In the genomic region with DNA sequence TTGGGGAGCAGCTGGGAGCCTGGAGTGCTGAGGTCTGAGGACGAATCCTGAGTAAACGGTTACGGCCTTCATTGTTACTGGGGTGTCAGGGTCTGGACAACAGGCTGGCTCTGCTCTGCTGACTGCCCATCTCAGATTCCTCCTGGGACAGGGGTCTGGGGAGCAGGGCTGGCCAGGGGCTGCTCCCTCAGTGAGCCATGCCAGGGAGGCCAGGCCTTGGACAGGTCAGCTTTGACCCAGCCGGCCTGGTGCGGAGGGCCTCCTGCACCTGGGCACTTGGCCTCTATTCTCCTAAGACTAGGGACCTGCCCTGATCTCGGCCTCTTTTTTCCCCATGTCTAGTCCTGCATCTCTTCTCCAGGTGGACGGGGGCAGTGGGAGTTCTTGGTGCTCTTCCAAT, we compare ENCODE assay signal across 2 cellular contexts.
A peak's percentile ranks its signal among the peaks of the same experiment; 100 is the strongest.
TF ChIP-seq lines count a peak whose summit lies in the region.

No MANE protein-coding gene starts in this region.

TF ChIP-seq in HepG2, 621 proteins besides CTCF, POLR2A, EP300 and RAD21:
- TF ChIP-seq, protein P1, sequence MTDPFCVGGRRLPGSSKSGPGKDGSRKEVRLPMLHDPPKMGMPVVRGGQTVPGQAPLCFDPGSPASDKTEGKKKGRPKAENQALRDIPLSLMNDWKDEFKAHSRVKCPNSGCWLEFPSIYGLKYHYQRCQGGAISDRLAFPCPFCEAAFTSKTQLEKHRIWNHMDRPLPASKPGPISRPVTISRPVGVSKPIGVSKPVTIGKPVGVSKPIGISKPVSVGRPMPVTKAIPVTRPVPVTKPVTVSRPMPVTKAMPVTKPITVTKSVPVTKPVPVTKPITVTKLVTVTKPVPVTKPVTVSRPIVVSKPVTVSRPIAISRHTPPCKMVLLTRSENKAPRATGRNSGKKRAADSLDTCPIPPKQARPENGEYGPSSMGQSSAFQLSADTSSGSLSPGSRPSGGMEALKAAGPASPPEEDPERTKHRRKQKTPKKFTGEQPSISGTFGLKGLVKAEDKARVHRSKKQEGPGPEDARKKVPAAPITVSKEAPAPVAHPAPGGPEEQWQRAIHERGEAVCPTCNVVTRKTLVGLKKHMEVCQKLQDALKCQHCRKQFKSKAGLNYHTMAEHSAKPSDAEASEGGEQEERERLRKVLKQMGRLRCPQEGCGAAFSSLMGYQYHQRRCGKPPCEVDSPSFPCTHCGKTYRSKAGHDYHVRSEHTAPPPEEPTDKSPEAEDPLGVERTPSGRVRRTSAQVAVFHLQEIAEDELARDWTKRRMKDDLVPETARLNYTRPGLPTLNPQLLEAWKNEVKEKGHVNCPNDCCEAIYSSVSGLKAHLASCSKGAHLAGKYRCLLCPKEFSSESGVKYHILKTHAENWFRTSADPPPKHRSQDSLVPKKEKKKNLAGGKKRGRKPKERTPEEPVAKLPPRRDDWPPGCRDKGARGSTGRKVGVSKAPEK (CRISPR knock-in tag; IDR thresholded peaks at IDR 0.05; ENCODE audit: borderline replicate concordance) = no peak
- TF ChIP-seq, protein P2, sequence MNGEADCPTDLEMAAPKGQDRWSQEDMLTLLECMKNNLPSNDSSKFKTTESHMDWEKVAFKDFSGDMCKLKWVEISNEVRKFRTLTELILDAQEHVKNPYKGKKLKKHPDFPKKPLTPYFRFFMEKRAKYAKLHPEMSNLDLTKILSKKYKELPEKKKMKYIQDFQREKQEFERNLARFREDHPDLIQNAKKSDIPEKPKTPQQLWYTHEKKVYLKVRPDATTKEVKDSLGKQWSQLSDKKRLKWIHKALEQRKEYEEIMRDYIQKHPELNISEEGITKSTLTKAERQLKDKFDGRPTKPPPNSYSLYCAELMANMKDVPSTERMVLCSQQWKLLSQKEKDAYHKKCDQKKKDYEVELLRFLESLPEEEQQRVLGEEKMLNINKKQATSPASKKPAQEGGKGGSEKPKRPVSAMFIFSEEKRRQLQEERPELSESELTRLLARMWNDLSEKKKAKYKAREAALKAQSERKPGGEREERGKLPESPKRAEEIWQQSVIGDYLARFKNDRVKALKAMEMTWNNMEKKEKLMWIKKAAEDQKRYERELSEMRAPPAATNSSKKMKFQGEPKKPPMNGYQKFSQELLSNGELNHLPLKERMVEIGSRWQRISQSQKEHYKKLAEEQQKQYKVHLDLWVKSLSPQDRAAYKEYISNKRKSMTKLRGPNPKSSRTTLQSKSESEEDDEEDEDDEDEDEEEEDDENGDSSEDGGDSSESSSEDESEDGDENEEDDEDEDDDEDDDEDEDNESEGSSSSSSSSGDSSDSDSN (CRISPR knock-in tag; IDR thresholded peaks at IDR 0.05) = 0 out of 2 replicates have a peak, but pooled peaks have one; percentile 7

TF ChIP-seq in WTC11, 78 proteins besides CTCF, POLR2A, EP300 and RAD21:
- TF ChIP-seq JAZF1 (CRISPR knock-in tag; IDR thresholded peaks at IDR 0.05) (no peak), RORB (CRISPR knock-in tag; IDR thresholded peaks at IDR 0.05) (no peak)
